Comparison of ENCODE assay signal across 1 cellular context in genomic region chr17:47897561-47897960, GRCh38.
A peak's percentile ranks its signal among the peaks of the same experiment; 100 is the strongest.
TF ChIP-seq lines count a peak whose summit lies in the region.

No MANE protein-coding gene starts in this region.

TF ChIP-seq in HepG2, 621 proteins besides CTCF, POLR2A, EP300 and RAD21:
- TF ChIP-seq ZNF749 (CRISPR knock-in tag; IDR thresholded peaks at IDR 0.05; ENCODE audit: borderline replicate concordance) (no peak), YEATS2 (CRISPR knock-in tag; IDR thresholded peaks at IDR 0.05; ENCODE audit: borderline replicate concordance) (no peak), ZNF7 (CRISPR knock-in tag; IDR thresholded peaks at IDR 0.05) (0 out of 2 replicates have a peak, but pooled peaks have one; percentile 19), ZNF556 (CRISPR knock-in tag; IDR thresholded peaks at IDR 0.05; ENCODE audit: borderline replicate concordance) (no peak)
